ENCODE assay signal across 1 cellular context in genomic region chr1:21241761-21242581, GRCh38.
TF ChIP-seq lines count a peak whose summit lies in the region.

No MANE protein-coding gene starts in this region.

TF ChIP-seq in HEK293, 187 proteins besides CTCF, POLR2A, EP300 and RAD21 (continued from another document):
- TF ChIP-seq ZSCAN5A (tag by site-specific recombination; IDR thresholded peaks at IDR 0.05) (no peak), SP2 (tag by site-specific recombination; IDR thresholded peaks at IDR 0.05) (no peak), SETDB1 (IDR thresholded peaks at IDR 0.05; ENCODE audit: insufficient read length, low read length) (no peak)
